8 cellular contexts compared by ENCODE assay signal in the genomic region with DNA sequence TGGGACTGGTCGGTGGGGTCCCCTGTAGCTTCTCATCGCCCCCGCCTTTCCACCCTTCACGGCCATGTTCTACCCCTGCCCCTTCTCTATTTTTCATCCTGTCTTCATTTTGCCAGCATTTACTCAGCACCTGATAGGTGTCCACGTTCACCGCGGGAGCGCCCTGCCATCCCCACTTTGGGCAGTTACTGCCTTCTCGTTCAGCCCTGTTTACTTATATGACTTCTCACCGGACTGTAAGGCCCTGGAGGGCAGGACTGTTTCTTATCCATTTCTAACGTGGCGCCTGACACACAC. TPM values are rescaled to one million over a fixed set of nuclear protein-coding genes. Genes with fewer than 3 reads are reported as not detected.
A peak's percentile ranks its signal among the peaks of the same experiment; 100 is the strongest.
DNase-seq lines count a peak whose midpoint lies in the region; ATAC-seq, FAIRE-seq and TF ChIP-seq lines count a peak whose summit lies in the region.

No MANE protein-coding gene starts in this region.

- H3K27ac ChIP-seq in keratinocyte (ENCODE audit: control insufficient read depth, insufficient read depth, low read length) (peak overlapping the region; percentile 91), temporal lobe (ENCODE audit: low read depth, low read length) (peak overlapping the region; percentile 90)

- H2AFZ ChIP-seq in keratinocyte (ENCODE audit: control insufficient read depth, low read length) = peak overlapping the region; percentile 42

- H3K9me3 ChIP-seq in keratinocyte (ENCODE audit: control insufficient read depth, low read depth, low read length) = no peaks in the 10 kb centered on the region

- no peaks in the 10 kb centered on the region for H3K27me3 Mint-ChIP-seq in T-helper 1 cell treated with Interleukin-12 subunit alpha and Interleukin-12 subunit beta and Interleukin-4 antibody, amounts not matched to agents 30 μg/mL and 1 μg/mL, for 36 hours (ENCODE audit: low read depth)

- no peak for DNase-seq in T-helper 1 cell
- no peak for DNase-seq in activated naive CD4-positive, alpha-beta T cell treated with anti-CD3 and anti-CD28 coated beads, Interleukin-2, amount 50 U/mL, for 72 hours (ENCODE audit: low spot score in 2 of 2)
- DNase-seq in keratinocyte (ENCODE audit: low read depth, low spot score) = no peak
- no peak for DNase-seq in NCI-H1694 treated with DMSO at 0.1 percent for 48 hours (lab: John Stamatoyannopoulos, UW)
- no peak for DNase-seq in mesenteric fat pad (ENCODE audit: low spot score)
- no peak for DNase-seq in SKM-1 treated with dmso at 0.1 percent for 144 hours (lab: John Stamatoyannopoulos, UW; ENCODE audit: unreplicated experiment)

- peaks cover 32% of the 10 kb centered on the region for H3K4me1 Mint-ChIP-seq in T-helper 1 cell treated with Interleukin-12 subunit alpha and Interleukin-12 subunit beta and Interleukin-4 antibody, amounts not matched to agents 30 μg/mL and 1 μg/mL, for 36 hours (ENCODE audit: low read depth)

- H3K27me3 ChIP-seq in keratinocyte (ENCODE audit: control insufficient read depth, extremely low read depth, insufficient read depth, low read length) = no peaks in the 10 kb centered on the region

- H3K9ac ChIP-seq in keratinocyte (ENCODE audit: control insufficient read depth, extremely low read depth, insufficient read depth, low read length) = peak overlapping the region; percentile 96

- TF ChIP-seq CTCF in keratinocyte (optimal IDR thresholded peaks at IDR 0.05 in 1 of 3, IDR thresholded peaks at IDR 0.05 in 1 of 3, conservative IDR thresholded peaks at IDR 0.05 in 1 of 3; ENCODE audit: extremely low read depth in 1 of 3, insufficient read depth in 2 of 3, low read length in 3 of 3) = no peak

- peaks cover 43% of the 10 kb centered on the region for H3K79me2 ChIP-seq in keratinocyte (ENCODE audit: control insufficient read depth, insufficient read depth, low read length)

- H3K36me3 Mint-ChIP-seq in T-helper 1 cell treated with Interleukin-12 subunit alpha and Interleukin-12 subunit beta and Interleukin-4 antibody, amounts not matched to agents 30 μg/mL and 1 μg/mL, for 36 hours (ENCODE audit: low read depth) = peaks cover 20% of the 10 kb centered on the region
- peaks cover 12 to 19% of the 10 kb centered on the region in 2 donors for H3K36me3 Mint-ChIP-seq in activated naive CD4-positive, alpha-beta T cell treated with anti-CD3 and anti-CD28 coated beads, Interleukin-2, amount 50 U/mL, for 72 hours

- peak overlapping the region; percentile 98 for H3K4me3 Mint-ChIP-seq in T-helper 1 cell treated with Interleukin-12 subunit alpha and Interleukin-12 subunit beta and Interleukin-4 antibody, amounts not matched to agents 30 μg/mL and 1 μg/mL, for 36 hours

- H3K9me1 ChIP-seq in keratinocyte (ENCODE audit: control insufficient read depth, extremely low read depth, insufficient read depth, low read length) = peaks cover 5% of the 10 kb centered on the region

- peaks cover 20 to 30% of the 10 kb centered on the region in 2 experiments for H3K36me3 ChIP-seq in keratinocyte (ENCODE audit: control insufficient read depth in 2 of 2, extremely low read depth in 1 of 2, insufficient read depth in 2 of 2, low read length in 2 of 2)

- peaks cover 17% of the 10 kb centered on the region for H4K20me1 ChIP-seq in keratinocyte (ENCODE audit: control insufficient read depth, extremely low read depth, insufficient read depth, low read length)

- dilution Hi-C loops in keratinocyte (cut with MboI; ENCODE audit: extremely low pct_ligation_motif_present, low sequenced_read_pairs) = no loop called here

- H3K4me1 ChIP-seq in keratinocyte (ENCODE audit: control insufficient read depth, extremely low read depth, insufficient read depth, low read length) = peaks cover 39% of the 10 kb centered on the region

- FAIRE-seq in keratinocyte (lab: Jason Lieb, UNC) = no peak

- H3K9me3 Mint-ChIP-seq in T-helper 1 cell treated with Interleukin-12 subunit alpha and Interleukin-12 subunit beta and Interleukin-4 antibody, amounts not matched to agents 30 μg/mL and 1 μg/mL, for 36 hours = no peaks in the 10 kb centered on the region
- no peaks in the 10 kb centered on the region for H3K9me3 Mint-ChIP-seq in activated naive CD4-positive, alpha-beta T cell treated with anti-CD3 and anti-CD28 coated beads, Interleukin-2, amount 50 U/mL, for 72 hours

- peak in 1 of 2 donors; percentile 51 for ATAC-seq in activated naive CD4-positive, alpha-beta T cell treated with anti-CD3 and anti-CD28 coated beads, Interleukin-2, amount 50 U/mL, for 72 hours

- H3K4me3 ChIP-seq in keratinocyte (ENCODE audit: control insufficient read depth in 2 of 3, extremely low read depth in 1 of 3, insufficient read depth in 2 of 3, low read depth in 1 of 3, low read length in 3 of 3) = peak overlapping the region; percentile 83 to 92 (median 91)

- H3K27ac Mint-ChIP-seq in T-helper 1 cell treated with Interleukin-12 subunit alpha and Interleukin-12 subunit beta and Interleukin-4 antibody, amounts not matched to agents 30 μg/mL and 1 μg/mL, for 36 hours = peak overlapping the region; percentile 98
- peak overlapping the region; percentile 94 to 95 for H3K27ac Mint-ChIP-seq in activated naive CD4-positive, alpha-beta T cell treated with anti-CD3 and anti-CD28 coated beads, Interleukin-2, amount 50 U/mL, for 72 hours

- H3K4me2 ChIP-seq in keratinocyte (ENCODE audit: control insufficient read depth, extremely low read depth, insufficient read depth, low read depth, low read length) = peak overlapping the region; percentile 72

RNA-seq across cellular contexts. Expression of a gene that starts 0.4 kb away (rescaled TPM):
- total RNA-seq in activated naive CD4-positive, alpha-beta T cell treated with anti-CD3 and anti-CD28 coated beads, Interleukin-2, amount 50 U/mL, for 72 hours = 10 to 100 TPM; 54.9 to 62.3 TPM
- 85.4 to 102 TPM (median 94.3 TPM) in 3 replicates for polyA plus RNA-seq in keratinocyte
- polyA plus RNA-seq in keratinocyte (2011; ENCODE audit: low read depth) = 44.3 TPM
- polyA plus RNA-seq in keratinocyte (2011; cell fraction: cytosol; rRNA removed) = 69.6 and 77.6 TPM in 2 replicates
- polyA plus RNA-seq in keratinocyte (2011; cell fraction: nucleus; rRNA removed) = 125 and 133 TPM in 2 replicates
- polyA plus RNA-seq in keratinocyte (2012; ENCODE audit: low replicate concordance) = 60.7 and 121 TPM in 2 replicates
- polyA minus RNA-seq in keratinocyte = 118 to 135 TPM (median 122 TPM) in 3 replicates
- polyA minus RNA-seq in keratinocyte (2011; cell fraction: cytosol; rRNA and poly(A)+ RNA removed) = 69.6 TPM
- 60.4 and 91.8 TPM in 2 replicates for polyA minus RNA-seq in keratinocyte (2011; cell fraction: nucleus; rRNA and poly(A)+ RNA removed)
- total RNA-seq in temporal lobe (39.8 TPM), mesenteric fat pad (93.6 TPM)

RNA-seq across cellular contexts. Expression of a gene that starts 38.7 kb away (rescaled TPM):
- 10 to 100 TPM; 30.8 to 50.4 TPM for total RNA-seq in activated naive CD4-positive, alpha-beta T cell treated with anti-CD3 and anti-CD28 coated beads, Interleukin-2, amount 50 U/mL, for 72 hours
- 14.3 to 30.6 TPM (median 18.2 TPM) in 3 replicates for polyA plus RNA-seq in keratinocyte
- polyA plus RNA-seq in keratinocyte (2011; ENCODE audit: low read depth) = 7.8 TPM
- 12.1 and 26.0 TPM in 2 replicates for polyA plus RNA-seq in keratinocyte (2011; cell fraction: cytosol; rRNA removed)
- 62.3 and 86.3 TPM in 2 replicates for polyA plus RNA-seq in keratinocyte (2011; cell fraction: nucleus; rRNA removed)
- polyA plus RNA-seq in keratinocyte (2012; ENCODE audit: low replicate concordance) = 24.6 and 25.7 TPM in 2 replicates
- 9.2 to 23.0 TPM (median 13.7 TPM) in 3 replicates for polyA minus RNA-seq in keratinocyte
- polyA minus RNA-seq in keratinocyte (2011; cell fraction: cytosol; rRNA and poly(A)+ RNA removed) = 28.6 TPM
- polyA minus RNA-seq in keratinocyte (2011; cell fraction: nucleus; rRNA and poly(A)+ RNA removed) = 12.9 and 15.0 TPM in 2 replicates
- total RNA-seq in temporal lobe = 23.8 TPM
- total RNA-seq in mesenteric fat pad = 35.7 TPM

RNA-seq across cellular contexts. Expression of a gene that starts 46.1 kb away (rescaled TPM):
- total RNA-seq in activated naive CD4-positive, alpha-beta T cell treated with anti-CD3 and anti-CD28 coated beads, Interleukin-2, amount 50 U/mL, for 72 hours = 10 to 100 TPM; 17.9 to 32.8 TPM
- polyA plus RNA-seq in keratinocyte = 63.6 to 91.9 TPM (median 88.4 TPM) in 3 replicates
- 10.6 TPM for polyA plus RNA-seq in keratinocyte (2011; ENCODE audit: low read depth)
- 32.3 and 52.5 TPM in 2 replicates for polyA plus RNA-seq in keratinocyte (2011; cell fraction: cytosol; rRNA removed)
- 112 and 138 TPM in 2 replicates for polyA plus RNA-seq in keratinocyte (2011; cell fraction: nucleus; rRNA removed)
- polyA plus RNA-seq in keratinocyte (2012; ENCODE audit: low replicate concordance) = 17.2 and 88.4 TPM in 2 replicates
- polyA minus RNA-seq in keratinocyte = 77.4 to 137 TPM (median 96.6 TPM) in 3 replicates
- polyA minus RNA-seq in keratinocyte (2011; cell fraction: cytosol; rRNA and poly(A)+ RNA removed) = 110 TPM
- polyA minus RNA-seq in keratinocyte (2011; cell fraction: nucleus; rRNA and poly(A)+ RNA removed) = 192 and 207 TPM in 2 replicates
- 18.7 TPM for total RNA-seq in temporal lobe
- total RNA-seq in mesenteric fat pad = 66.9 TPM

RNA-seq across cellular contexts. Expression of a gene that starts 54.4 kb away (rescaled TPM):
- total RNA-seq in activated naive CD4-positive, alpha-beta T cell treated with anti-CD3 and anti-CD28 coated beads, Interleukin-2, amount 50 U/mL, for 72 hours = 10 to 100 TPM; 16.3 to 24.9 TPM
- 26.7 to 51.9 TPM (median 31.1 TPM) in 3 replicates for polyA plus RNA-seq in keratinocyte
- 6.4 TPM for polyA plus RNA-seq in keratinocyte (2011; ENCODE audit: low read depth)
- 22.1 and 39.3 TPM in 2 replicates for polyA plus RNA-seq in keratinocyte (2011; cell fraction: cytosol; rRNA removed)
- polyA plus RNA-seq in keratinocyte (2011; cell fraction: nucleus; rRNA removed) = 44.4 and 60.1 TPM in 2 replicates
- 24.0 and 28.6 TPM in 2 replicates for polyA plus RNA-seq in keratinocyte (2012; ENCODE audit: low replicate concordance)
- 28.2 to 45.5 TPM (median 41.5 TPM) in 3 replicates for polyA minus RNA-seq in keratinocyte
- polyA minus RNA-seq in keratinocyte (2011; cell fraction: cytosol; rRNA and poly(A)+ RNA removed) = 71.7 TPM
- 37.6 and 46.2 TPM in 2 replicates for polyA minus RNA-seq in keratinocyte (2011; cell fraction: nucleus; rRNA and poly(A)+ RNA removed)
- 12.8 TPM for total RNA-seq in temporal lobe
- total RNA-seq in mesenteric fat pad = 35.9 TPM
